In genomic region chr18:21196426-21196825, GRCh38 we compare ENCODE assay signal across 20 cellular contexts. TPM values are rescaled to one million over a fixed set of nuclear protein-coding genes. Genes with fewer than 3 reads are reported as not detected.
"Had no signal": no experiment of that assay in that cellular context is flagged by ENCODE, and none has a peak within 500 bp of the region (broad histone marks: within the 10 kb centered on the region; RNA-seq: fewer than 3 reads in every experiment).

No MANE protein-coding gene starts in this region.

- ATAC-seq: left lobe of liver; mucosa of descending colon; naive thymus-derived CD4-positive, alpha-beta T cell; stimulated activated naive B cell treated with anti-CD40 and anti-IgM and Interleukin-4, amounts not matched to agents 10 μg/mL and 1 μg/mL and 100 μg/mL, for 72 hours had no signal

- H3K4me1 ChIP-seq: right atrium auricular region, sigmoid colon, upper lobe of left lung had no signal

- H2AFZ ChIP-seq: neural progenitor cell had no signal

- H3K27ac ChIP-seq: dorsolateral prefrontal cortex, ovary, right atrium auricular region, sigmoid colon, skin epidermis, thoracic aorta, tibial nerve, upper lobe of left lung had no signal

- H3K27me3 ChIP-seq: neural progenitor cell, ovary, right atrium auricular region, upper lobe of left lung had no signal

- H3K9ac ChIP-seq: neural progenitor cell had no signal

- H3K9me3 ChIP-seq: mucosa of descending colon, ovary, right atrium auricular region, sigmoid colon, thoracic aorta, tibial nerve, upper lobe of left lung had no signal

- DNase-seq: dorsolateral prefrontal cortex; effector CD4-positive, alpha-beta T cell; head of caudate nucleus; kidney; mesenchymal stem cell; mucosa of descending colon; naive thymus-derived CD4-positive, alpha-beta T cell; ovary; posterior cingulate gyrus; sigmoid colon; stimulated activated CD4-positive, alpha-beta T cell treated with anti-CD3 and anti-CD28 coated beads, Interleukin-15, amount 100 ng/mL, for 24 hours; stimulated activated CD4-positive, alpha-beta T cell treated with anti-CD3 and anti-CD28 coated beads, Interleukin-2, amount 100 ng/mL, for 48 hours; stimulated activated naive B cell treated with anti-CD40 and anti-IgM and Interleukin-4, amounts not matched to agents 10 μg/mL and 1 μg/mL and 100 μg/mL, for 72 hours; upper lobe of left lung had no signal

- H3K36me3 ChIP-seq: neural progenitor cell, ovary, right atrium auricular region, sigmoid colon, thoracic aorta, tibial nerve, upper lobe of left lung had no signal

- H3K4me3 ChIP-seq: dorsolateral prefrontal cortex, mucosa of descending colon, neural progenitor cell, ovary, right atrium auricular region, sigmoid colon, skin epidermis, thoracic aorta, tibial nerve, upper lobe of left lung had no signal

RNA-seq across cellular contexts. Expression of gene GREB1L, which starts 45.6 kb away (rescaled TPM):
- total RNA-seq: naive thymus-derived CD4-positive, alpha-beta T cell had no signal
